In the genomic region with DNA sequence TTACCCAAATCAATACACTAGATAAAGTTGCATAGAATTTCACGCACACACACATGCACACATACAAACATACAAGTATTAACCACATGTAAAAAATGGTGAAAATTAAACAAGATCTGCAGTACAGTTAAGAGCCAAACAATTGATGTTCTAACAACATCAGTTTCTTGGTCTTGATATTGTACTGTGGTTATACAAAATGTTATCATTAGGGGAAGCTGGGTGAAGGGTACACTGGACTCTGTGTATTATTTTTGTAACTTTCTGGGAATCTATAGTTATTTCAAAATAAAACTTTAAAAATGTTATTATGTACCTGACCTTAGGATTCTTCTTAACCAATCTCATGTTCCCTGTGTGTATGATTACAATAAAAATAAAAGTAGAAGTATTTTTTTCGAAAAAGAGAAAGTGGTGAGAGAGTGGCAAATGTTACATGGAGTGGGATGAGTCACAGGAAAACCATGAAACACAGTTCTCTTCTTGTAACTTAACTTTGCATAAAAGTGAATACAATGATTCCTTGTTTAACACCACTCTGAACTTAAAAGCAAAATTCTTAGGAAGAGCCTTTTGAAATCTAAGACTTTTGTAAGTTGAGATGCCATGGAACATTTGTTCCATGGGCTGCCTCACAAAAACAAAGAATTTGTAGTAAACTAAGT, we compare ENCODE assay signal across 15 cellular contexts.
DNase-seq lines count a peak whose midpoint lies in the region; ATAC-seq and TF ChIP-seq lines count a peak whose summit lies in the region.
"Had no signal": no experiment of that assay in that cellular context is flagged by ENCODE, and none has a peak within 500 bp of the region (broad histone marks: within the 10 kb centered on the region; RNA-seq: fewer than 3 reads in every experiment).

No MANE protein-coding gene starts in this region.

- no peak overlapping the region for H3K9ac ChIP-seq in skeletal muscle satellite cell (ENCODE audit: low read depth, low read length)

- no peak for ATAC-seq in RWPE2 (ENCODE audit: low read depth)
- no peak for ATAC-seq in GM21423 (IDR thresholded peaks at IDR 0.05; ENCODE audit: unreplicated experiment)
- ATAC-seq: A549, GM12878 had no signal

- H3K27ac ChIP-seq in RWPE2 (ENCODE audit: poor library complexity, severe bottlenecking) (peak overlapping the region; percentile 76), epithelial cell of prostate (peak overlapping the region; percentile 60), prostate gland (no peak overlapping the region)
- H3K27ac ChIP-seq: A549, right atrium auricular region had no signal

- intact Hi-C loops in activated CD4-positive, alpha-beta T cell treated with anti-CD3 and anti-CD28 coated beads, Interleukin-2, amount 10 ng/mL, durations not matched to agents 24 days and 14 days (cut with micrococcal nuclease) = loop anchor here (1.0 to 5.0 kb wide), 6 partner anchors 11 to 102 kb away; no protein-coding TSS in a partner anchor
- intact Hi-C loops in prostate gland (cut with DNase I) = no loop called here

- H3K36me3 ChIP-seq in RWPE2 (ENCODE audit: low read depth) (no peaks in the 10 kb centered on the region), skeletal muscle satellite cell (ENCODE audit: insufficient read depth, low read length) (no peaks in the 10 kb centered on the region), prostate gland (no peaks in the 10 kb centered on the region)
- H3K36me3 ChIP-seq: right atrium auricular region had no signal

- TF ChIP-seq CTCF in RWPE2 (IDR thresholded peaks at IDR 0.05; ENCODE audit: poor library complexity, severe bottlenecking) (no peak), prostate gland (IDR thresholded peaks at IDR 0.05) (no peak)

- 78% methylated on average over 2 of the region's 2 CpGs for WGBS in prostate gland

- H3K27me3 ChIP-seq in RWPE2 (ENCODE audit: insufficient read depth, poor library complexity, severe bottlenecking) (no peaks in the 10 kb centered on the region), skeletal muscle satellite cell (ENCODE audit: control insufficient read depth, insufficient read depth, low read length) (no peaks in the 10 kb centered on the region), prostate gland (replicated peaks; ENCODE audit: insufficient read depth) (no peaks in the 10 kb centered on the region)
- H3K27me3 ChIP-seq: right atrium auricular region had no signal

- peaks cover 11% of the 10 kb centered on the region for H3K36me3 Mint-ChIP-seq in activated CD4-positive, alpha-beta T cell treated with anti-CD3 and anti-CD28 coated beads, Interleukin-2, amount 10 ng/mL, durations not matched to agents 24 days and 14 days (ENCODE audit: low read depth)

- no peaks in the 10 kb centered on the region for H3K27me3 Mint-ChIP-seq in activated CD4-positive, alpha-beta T cell treated with anti-CD3 and anti-CD28 coated beads, Interleukin-2, amount 10 ng/mL, durations not matched to agents 24 days and 14 days

- H3K9me3 ChIP-seq in RWPE2 (ENCODE audit: severe bottlenecking) (no peaks in the 10 kb centered on the region), skeletal muscle satellite cell (replicated peaks; ENCODE audit: low read length) (peaks cover 9% of the 10 kb centered on the region), prostate gland (no peaks in the 10 kb centered on the region)
- H3K9me3 ChIP-seq: A549, right atrium auricular region had no signal

- DNase-seq in activated CD4-positive, alpha-beta T cell treated with anti-CD3 and anti-CD28 coated beads, Interleukin-2, amount 10 ng/mL, durations not matched to agents 24 days and 14 days = no peak
- DNase-seq in activated CD4-positive, alpha-beta T cell treated with anti-CD3 and anti-CD28 coated beads, Interleukin-2, amount 50 U/mL, for 4 hours = no peak
- no peak for DNase-seq in RWPE2 (ENCODE audit: low spot score)
- DNase-seq in epithelial cell of prostate (ENCODE audit: low read depth, low spot score) = no peak
- DNase-seq in central memory CD4-positive, alpha-beta T cell = no peak
- DNase-seq in prostate gland (ENCODE audit: low spot score) = no peak
- DNase-seq: GOT3, NCI-H1694, NCI-H748 treated with DMSO at 0.1 percent for 48 hours, trophoblast cell had no signal

- TF ChIP-seq POLR2A in prostate gland (IDR thresholded peaks at IDR 0.05) = no peak

- peak overlapping the region; percentile 48 for H3K4me3 Mint-ChIP-seq in activated CD4-positive, alpha-beta T cell treated with anti-CD3 and anti-CD28 coated beads, Interleukin-2, amount 10 ng/mL, durations not matched to agents 24 days and 14 days

- H3K4me2 ChIP-seq in skeletal muscle satellite cell (ENCODE audit: low read length) = peak overlapping the region; percentile 32
- H3K4me2 ChIP-seq: A549 had no signal

- H3K4me3 ChIP-seq in RWPE2 (ENCODE audit: severe bottlenecking) (no peak overlapping the region), skeletal muscle satellite cell (ENCODE audit: low read length) (no peak overlapping the region), prostate gland (no peak overlapping the region)
- H3K4me3 ChIP-seq: A549, GM12878, right atrium auricular region had no signal

- peaks cover 21% of the 10 kb centered on the region for H3K9me3 Mint-ChIP-seq in activated CD4-positive, alpha-beta T cell treated with anti-CD3 and anti-CD28 coated beads, Interleukin-2, amount 10 ng/mL, durations not matched to agents 24 days and 14 days

- H3K27ac Mint-ChIP-seq in activated CD4-positive, alpha-beta T cell treated with anti-CD3 and anti-CD28 coated beads, Interleukin-2, amount 10 ng/mL, durations not matched to agents 24 days and 14 days = peak overlapping the region; percentile 92

- peaks cover 33% of the 10 kb centered on the region for H3K4me1 Mint-ChIP-seq in activated CD4-positive, alpha-beta T cell treated with anti-CD3 and anti-CD28 coated beads, Interleukin-2, amount 10 ng/mL, durations not matched to agents 24 days and 14 days

- H3K4me1 ChIP-seq in RWPE2 (ENCODE audit: insufficient read depth, poor library complexity, severe bottlenecking) = peaks cover 50% of the 10 kb centered on the region
- H3K4me1 ChIP-seq in skeletal muscle satellite cell (ENCODE audit: control insufficient read depth, insufficient read depth, low read length) = peaks cover 7% of the 10 kb centered on the region
- H3K4me1 ChIP-seq in prostate gland (replicated peaks) = no peaks in the 10 kb centered on the region
- H3K4me1 ChIP-seq: A549, right atrium auricular region had no signal

Comparison
In these comparisons a context has a peak if more than half of its experiments do, and no peak if none do; other contexts are left out.
1. H3K27ac ChIP-seq: peak in RWPE2 (single experiment) and epithelial cell of prostate (single experiment); none in prostate gland (0 of 2).